In genomic region chr17:79852748-79853147, GRCh38 we compare ENCODE assay signal across 10 cellular contexts. TPM values are rescaled to one million over a fixed set of nuclear protein-coding genes. Genes with fewer than 3 reads are reported as not detected.
DNase-seq lines count a peak whose midpoint lies in the region; TF ChIP-seq lines count a peak whose summit lies in the region.
"Had no signal": no experiment of that assay in that cellular context is flagged by ENCODE, and none has a peak within 500 bp of the region (broad histone marks: within the 10 kb centered on the region; RNA-seq: fewer than 3 reads in every experiment).

No MANE protein-coding gene starts in this region.

- H3K27ac Mint-ChIP-seq in activated CD4-positive, alpha-beta T cell treated with anti-CD3 and anti-CD28 coated beads, Interleukin-2, amount 10 ng/mL, durations not matched to agents 7 days and 5 days: peak overlapping the region; percentile 80

- H3K4me1 ChIP-seq in subcutaneous abdominal adipose tissue (ENCODE audit: control insufficient read depth in 5 of 5, insufficient read depth in 5 of 5, low read length in 5 of 5): peaks cover 0 to 11% (median 4%) of the 10 kb centered on the region in 5 donors

- H3K4me3 Mint-ChIP-seq in activated CD4-positive, alpha-beta T cell treated with anti-CD3 and anti-CD28 coated beads, Interleukin-2, amount 10 ng/mL, durations not matched to agents 7 days and 5 days: peak overlapping the region; percentile 56

- POLR2A ChIA-PET in activated CD4-positive, alpha-beta T cell treated with anti-CD3 and anti-CD28 coated beads, Interleukin-2, amount 10 ng/mL, durations not matched to agents 7 days and 5 days (lab: Charles Lee): no interaction called here

- peak overlapping the region in 1 of 5 donors; percentile 7 for H3K9ac ChIP-seq in subcutaneous abdominal adipose tissue (ENCODE audit: low read length in 5 of 5)

- H3K27me3 Mint-ChIP-seq in activated CD4-positive, alpha-beta T cell treated with anti-CD3 and anti-CD28 coated beads, Interleukin-2, amount 10 ng/mL, durations not matched to agents 7 days and 5 days: peaks cover 16% of the 10 kb centered on the region

- no peaks in the 10 kb centered on the region for H3K36me3 ChIP-seq in subcutaneous abdominal adipose tissue (ENCODE audit: control insufficient read depth in 5 of 5, insufficient read depth in 5 of 5, low read length in 5 of 5)

- intact Hi-C loops in lower leg skin (cut with DNase I; ENCODE audit: low total_unique reads): no loop called here

- peak overlapping the region; percentile 9 for H3K4me3 ChIP-seq in fibroblast of mammary gland (ENCODE audit: control insufficient read depth, low read depth, low read length)
- H3K4me3 ChIP-seq in subcutaneous abdominal adipose tissue (ENCODE audit: low read depth in 1 of 5, low read length in 5 of 5): peak overlapping the region; percentile 17 to 59 (median 36)
- H3K4me3 ChIP-seq in lower leg skin (ENCODE audit: low read depth, poor library complexity, severe bottlenecking): no peak overlapping the region

- TF ChIP-seq CTCF in fibroblast of mammary gland (conservative IDR thresholded peaks at IDR 0.05; ENCODE audit: control insufficient read depth, insufficient read depth, low read depth, low read length): no peak
- no peak for TF ChIP-seq CTCF in lower leg skin (IDR thresholded peaks at IDR 0.05)

- no peak for DNase-seq in activated CD4-positive, alpha-beta T cell treated with anti-CD3 and anti-CD28 coated beads, Interleukin-2, amount 10 ng/mL, durations not matched to agents 7 days and 5 days
- no peak for DNase-seq in activated CD4-positive, alpha-beta T cell treated with anti-CD3 and anti-CD28 coated beads, Interleukin-2, amount 50 U/mL, for 1 hour
- DNase-seq in SW480 (ENCODE audit: low spot score) (peak; percentile 72), fibroblast of mammary gland (ENCODE audit: low read depth) (peak; percentile 50), lower leg skin (ENCODE audit: low spot score in 2 of 2) (no peak), DMS153 treated with DMSO at 0.1 percent for 48 hours (lab: John Stamatoyannopoulos, UW; ENCODE audit: unreplicated experiment) (no peak)
- DNase-seq in stimulated activated CD4-positive, alpha-beta T cell treated with anti-CD3 and anti-CD28 coated beads, Interleukin-1b, Interleukin-23, amount 100 ng/mL, for 48 hours: no peak
- DNase-seq: C1 segment of cervical spinal cord; stimulated activated CD4-positive, alpha-beta T cell treated with anti-CD3 and anti-CD28 coated beads, Interleukin-4, amount 100 ng/mL, for 4 hours had no signal

- 12 to 14% methylated on average over 5 of the region's 5 CpGs for WGBS in lower leg skin, 2 donors

- H3K9me3 Mint-ChIP-seq in activated CD4-positive, alpha-beta T cell treated with anti-CD3 and anti-CD28 coated beads, Interleukin-2, amount 10 ng/mL, durations not matched to agents 7 days and 5 days: no peaks in the 10 kb centered on the region

- CTCF ChIA-PET in activated CD4-positive, alpha-beta T cell treated with anti-CD3 and anti-CD28 coated beads, Interleukin-2, amount 10 ng/mL, durations not matched to agents 7 days and 5 days (lab: Charles Lee): interaction anchor here (1.0 to 14.5 kb wide), 2 partner anchors 17 to 49 kb away, joined by 3 to 257 read pairs; partner anchors contain the start of gene CBX8

- no peaks in the 10 kb centered on the region for H3K9me3 ChIP-seq in subcutaneous abdominal adipose tissue (ENCODE audit: control insufficient read depth in 5 of 5, low read length in 5 of 5)

- peaks cover 0 to 11% (median 4%) of the 10 kb centered on the region in 5 donors for H3K27me3 ChIP-seq in subcutaneous abdominal adipose tissue (ENCODE audit: control insufficient read depth in 5 of 5, insufficient read depth in 4 of 5, low read length in 5 of 5)

- H3K36me3 Mint-ChIP-seq in activated CD4-positive, alpha-beta T cell treated with anti-CD3 and anti-CD28 coated beads, Interleukin-2, amount 10 ng/mL, durations not matched to agents 7 days and 5 days (ENCODE audit: low read depth): no peaks in the 10 kb centered on the region

- H3K4me1 Mint-ChIP-seq in activated CD4-positive, alpha-beta T cell treated with anti-CD3 and anti-CD28 coated beads, Interleukin-2, amount 10 ng/mL, durations not matched to agents 7 days and 5 days: peaks cover 6% of the 10 kb centered on the region

- no peak overlapping the region for H3K27ac ChIP-seq in subcutaneous abdominal adipose tissue (ENCODE audit: low read depth, low read length)

- TF ChIP-seq POLR2A in lower leg skin (IDR thresholded peaks at IDR 0.05): no peak

RNA-seq across cellular contexts. Expression of gene CBX4, which starts 13.5 kb away (rescaled TPM):
- 10 to 100 TPM; 35.0 TPM for total RNA-seq in activated CD4-positive, alpha-beta T cell treated with anti-CD3 and anti-CD28 coated beads, Interleukin-2, amount 10 ng/mL, durations not matched to agents 7 days and 5 days
- total RNA-seq in lower leg skin: 10 to 100 TPM; 30.2 to 35.6 (median 32.2) TPM

RNA-seq across cellular contexts. Expression of gene CBX8, which starts 55.9 kb away (rescaled TPM):
- total RNA-seq in activated CD4-positive, alpha-beta T cell treated with anti-CD3 and anti-CD28 coated beads, Interleukin-2, amount 10 ng/mL, durations not matched to agents 7 days and 5 days: 1 to 10 TPM; 4.3 to 6.4 TPM
- total RNA-seq in lower leg skin: 1 to 10 TPM; 1.9 to 4.7 (median 4.2) TPM

Comparison
In these comparisons a context has a peak if more than half of its experiments do, and no peak if none do; other contexts are left out.
1. DNase-seq: peak in SW480 (single experiment) and fibroblast of mammary gland (single experiment); none in activated CD4-positive, alpha-beta T cell treated with anti-CD3 and anti-CD28 coated beads, Interleukin-2, amount 10 ng/mL, durations not matched to agents 7 days and 5 days (single experiment), activated CD4-positive, alpha-beta T cell treated with anti-CD3 and anti-CD28 coated beads, Interleukin-2, amount 50 U/mL, for 1 hour (single experiment), lower leg skin (0 of 2), stimulated activated CD4-positive, alpha-beta T cell treated with anti-CD3 and anti-CD28 coated beads, Interleukin-1b, Interleukin-23, amount 100 ng/mL, for 48 hours (single experiment) and DMS153 treated with DMSO at 0.1 percent for 48 hours (single experiment).